In the genomic region with DNA sequence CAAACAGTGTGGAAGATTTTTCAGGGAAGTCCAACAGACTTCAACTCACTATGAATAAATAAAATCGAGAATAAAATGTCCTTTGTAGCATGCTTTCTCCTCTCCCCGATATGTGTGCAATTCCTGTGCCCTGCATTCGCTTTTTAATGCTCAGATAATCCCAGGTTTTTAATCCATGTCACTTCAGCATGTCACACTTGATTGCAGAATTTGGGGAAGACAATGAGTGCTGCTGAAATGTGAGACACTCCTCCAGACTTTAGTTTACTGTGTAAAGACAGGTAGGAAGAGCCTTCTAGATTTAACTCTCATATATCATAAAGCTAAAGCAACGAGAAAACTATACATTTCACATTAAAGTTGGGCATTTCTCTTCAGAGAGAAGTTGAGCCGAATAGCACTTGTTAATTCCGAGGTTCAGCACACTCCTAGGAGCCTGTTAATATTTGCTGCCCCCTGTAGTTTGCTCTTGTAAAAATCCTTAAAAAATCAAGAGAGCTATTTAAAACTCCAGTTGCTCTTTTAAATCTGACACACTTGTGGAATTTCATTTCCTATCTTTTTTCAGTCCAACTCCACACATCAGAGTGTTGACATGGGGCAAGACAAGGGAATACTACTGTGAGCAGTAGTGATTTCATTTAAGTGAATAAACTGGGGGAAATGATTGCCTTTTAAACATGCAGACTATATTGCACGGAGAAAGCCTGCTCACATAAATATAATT, we compare ENCODE assay signal across 8 cellular contexts.
DNase-seq lines count a peak whose midpoint lies in the region; ATAC-seq and TF ChIP-seq lines count a peak whose summit lies in the region.

No MANE protein-coding gene starts in this region.

- no peak overlapping the region for H3K27ac Mint-ChIP-seq in activated CD8-positive, alpha-beta T cell treated with anti-CD3 and anti-CD28 coated beads for 36 hours
- no peak overlapping the region for H3K27ac Mint-ChIP-seq in activated CD8-positive, alpha-beta T cell treated with anti-CD3 and anti-CD28 coated beads, Interleukin-2, amount 10 ng/mL, durations not matched to agents 7 days and 5 days
- no peak overlapping the region for H3K27ac Mint-ChIP-seq in stimulated activated memory B cell treated with anti-CD40 and anti-IgM and Interleukin-4, amounts not matched to agents 10 μg/mL and 1 μg/mL and 100 μg/mL, for 72 hours

- H3K9me3 Mint-ChIP-seq in activated CD8-positive, alpha-beta T cell treated with anti-CD3 and anti-CD28 coated beads for 36 hours, result no peaks in the 10 kb centered on the region
- no peaks in the 10 kb centered on the region for H3K9me3 Mint-ChIP-seq in activated CD8-positive, alpha-beta T cell treated with anti-CD3 and anti-CD28 coated beads, Interleukin-2, amount 10 ng/mL, durations not matched to agents 7 days and 5 days (ENCODE audit: insufficient read depth)
- H3K9me3 Mint-ChIP-seq in stimulated activated memory B cell treated with anti-CD40 and anti-IgM and Interleukin-4, amounts not matched to agents 10 μg/mL and 1 μg/mL and 100 μg/mL, for 72 hours, result no peaks in the 10 kb centered on the region

- peaks cover 2% of the 10 kb centered on the region for H3K27me3 Mint-ChIP-seq in activated CD8-positive, alpha-beta T cell treated with anti-CD3 and anti-CD28 coated beads for 36 hours
- H3K27me3 Mint-ChIP-seq in activated CD8-positive, alpha-beta T cell treated with anti-CD3 and anti-CD28 coated beads, Interleukin-2, amount 10 ng/mL, durations not matched to agents 7 days and 5 days (ENCODE audit: low read depth), result no peaks in the 10 kb centered on the region
- H3K27me3 Mint-ChIP-seq in stimulated activated memory B cell treated with anti-CD40 and anti-IgM and Interleukin-4, amounts not matched to agents 10 μg/mL and 1 μg/mL and 100 μg/mL, for 72 hours, result no peaks in the 10 kb centered on the region

- H3K27me3 ChIP-seq in colonic mucosa, result no peaks in the 10 kb centered on the region
- H3K27me3 ChIP-seq in lung (ENCODE audit: control insufficient read depth, insufficient read depth), result no peaks in the 10 kb centered on the region

- no peak overlapping the region for H3K4me3 Mint-ChIP-seq in activated CD8-positive, alpha-beta T cell treated with anti-CD3 and anti-CD28 coated beads for 36 hours
- no peak overlapping the region for H3K4me3 Mint-ChIP-seq in activated CD8-positive, alpha-beta T cell treated with anti-CD3 and anti-CD28 coated beads, Interleukin-2, amount 10 ng/mL, durations not matched to agents 7 days and 5 days
- no peak overlapping the region for H3K4me3 Mint-ChIP-seq in stimulated activated memory B cell treated with anti-CD40 and anti-IgM and Interleukin-4, amounts not matched to agents 10 μg/mL and 1 μg/mL and 100 μg/mL, for 72 hours

- 35 to 44% methylated on average over 7 of the region's 7 CpGs for WGBS in lung, 2 donors

- H3K27ac ChIP-seq in colonic mucosa (no peak overlapping the region), lung (ENCODE audit: low read depth in 1 of 2, low read length in 1 of 2) (no peak overlapping the region)

- TF ChIP-seq CTCF in activated CD8-positive, alpha-beta T cell treated with anti-CD3 and anti-CD28 coated beads for 36 hours (IDR thresholded peaks at IDR 0.05), result peak; percentile 49
- TF ChIP-seq CTCF in colonic mucosa (IDR thresholded peaks at IDR 0.05) (peak; percentile 35), lung (IDR thresholded peaks at IDR 0.05; ENCODE audit: control extremely low read depth, extremely low read depth) (peak; percentile 31)

- H3K36me3 ChIP-seq in colonic mucosa (no peaks in the 10 kb centered on the region), lung (ENCODE audit: control insufficient read depth in 2 of 2, insufficient read depth in 2 of 2, low read length in 2 of 2) (no peaks in the 10 kb centered on the region)

- H3K36me3 Mint-ChIP-seq in activated CD8-positive, alpha-beta T cell treated with anti-CD3 and anti-CD28 coated beads for 36 hours (ENCODE audit: low read depth), result no peaks in the 10 kb centered on the region
- no peaks in the 10 kb centered on the region for H3K36me3 Mint-ChIP-seq in activated CD8-positive, alpha-beta T cell treated with anti-CD3 and anti-CD28 coated beads, Interleukin-2, amount 10 ng/mL, durations not matched to agents 7 days and 5 days (ENCODE audit: low read depth)
- no peaks in the 10 kb centered on the region for H3K36me3 Mint-ChIP-seq in stimulated activated memory B cell treated with anti-CD40 and anti-IgM and Interleukin-4, amounts not matched to agents 10 μg/mL and 1 μg/mL and 100 μg/mL, for 72 hours

- POLR2A ChIA-PET in activated CD8-positive, alpha-beta T cell treated with anti-CD3 and anti-CD28 coated beads for 36 hours (lab: Charles Lee), result no interaction called here
- POLR2A ChIA-PET in activated CD8-positive, alpha-beta T cell treated with anti-CD3 and anti-CD28 coated beads, Interleukin-2, amount 10 ng/mL, durations not matched to agents 7 days and 5 days (lab: Charles Lee), result no interaction called here

- CTCF ChIA-PET in activated CD8-positive, alpha-beta T cell treated with anti-CD3 and anti-CD28 coated beads for 36 hours (lab: Charles Lee), result interaction anchor here (0.8 to 1.2 kb wide), 6 partner anchors 9 to 1047 kb away, joined by 3 to 4 read pairs (median 3); no protein-coding TSS in a partner anchor
- CTCF ChIA-PET in activated CD8-positive, alpha-beta T cell treated with anti-CD3 and anti-CD28 coated beads, Interleukin-2, amount 10 ng/mL, durations not matched to agents 7 days and 5 days (lab: Charles Lee), result interaction anchor here (0.8 to 1.1 kb wide), 2 partner anchors 20 to 67 kb away, joined by 3 read pairs; no protein-coding TSS in a partner anchor

- H3K4me1 Mint-ChIP-seq in activated CD8-positive, alpha-beta T cell treated with anti-CD3 and anti-CD28 coated beads for 36 hours (ENCODE audit: low read depth), result no peaks in the 10 kb centered on the region
- no peaks in the 10 kb centered on the region for H3K4me1 Mint-ChIP-seq in activated CD8-positive, alpha-beta T cell treated with anti-CD3 and anti-CD28 coated beads, Interleukin-2, amount 10 ng/mL, durations not matched to agents 7 days and 5 days (ENCODE audit: low read depth)
- no peaks in the 10 kb centered on the region for H3K4me1 Mint-ChIP-seq in stimulated activated memory B cell treated with anti-CD40 and anti-IgM and Interleukin-4, amounts not matched to agents 10 μg/mL and 1 μg/mL and 100 μg/mL, for 72 hours

- H3K9me3 ChIP-seq in colonic mucosa (no peaks in the 10 kb centered on the region), lung (ENCODE audit: control insufficient read depth in 2 of 2, insufficient read depth in 1 of 2, low read length in 1 of 2) (no peaks in the 10 kb centered on the region)

- intact Hi-C loops in activated CD8-positive, alpha-beta T cell treated with anti-CD3 and anti-CD28 coated beads for 36 hours (cut with micrococcal nuclease), result no loop called here
- intact Hi-C loops in colonic mucosa (cut with DNase I), result loop anchor here (5.0 kb wide), 1 partner anchor 408 kb away; no protein-coding TSS in a partner anchor

- H3K4me3 ChIP-seq in colonic mucosa (no peak overlapping the region), lung (no peak overlapping the region)

- no peak for ATAC-seq in activated CD8-positive, alpha-beta T cell treated with anti-CD3 and anti-CD28 coated beads for 36 hours
- no peak for ATAC-seq in activated CD8-positive, alpha-beta T cell treated with anti-CD3 and anti-CD28 coated beads, Interleukin-2, amount 10 ng/mL, durations not matched to agents 7 days and 5 days
- peak; percentile 75 for ATAC-seq in lung (ENCODE audit: insufficient read depth, low FRiP score)
- ATAC-seq in stimulated activated memory B cell treated with anti-CD40 and anti-IgM and Interleukin-4, amounts not matched to agents 10 μg/mL and 1 μg/mL and 100 μg/mL, for 72 hours, result no peak
- no peak for ATAC-seq in GM21423 (IDR thresholded peaks at IDR 0.05; ENCODE audit: unreplicated experiment)

- H3K4me1 ChIP-seq in colonic mucosa (no peaks in the 10 kb centered on the region), lung (ENCODE audit: control insufficient read depth in 2 of 2, insufficient read depth in 2 of 2, low read length in 2 of 2) (peaks cover 0 to 3% of the 10 kb centered on the region in 2 donors)

- H3K9ac ChIP-seq in colonic mucosa (ENCODE audit: low read depth in 2 of 2, low read length in 2 of 2), result no peak overlapping the region

- peak; percentile 2 for DNase-seq in activated CD8-positive, alpha-beta T cell treated with anti-CD3 and anti-CD28 coated beads for 36 hours
- DNase-seq in activated CD8-positive, alpha-beta T cell treated with anti-CD3 and anti-CD28 coated beads, Interleukin-2, amount 10 ng/mL, durations not matched to agents 7 days and 5 days, result no peak
- DNase-seq in NCI-H524 (lab: John Stamatoyannopoulos, UW), result peak; percentile 66 to 77
- DNase-seq in colonic mucosa, result no peak
- DNase-seq in lung (ENCODE audit: low spot score), result no peak
- DNase-seq in stimulated activated CD4-positive, alpha-beta T cell treated with anti-CD3 and anti-CD28 coated beads, Interleukin-4, amount 100 ng/mL, for 1 hour, result no peak

Comparison
In these comparisons a context has a peak if more than half of its experiments do, and no peak if none do; other contexts are left out.
1. DNase-seq: peak in activated CD8-positive, alpha-beta T cell treated with anti-CD3 and anti-CD28 coated beads for 36 hours (single experiment) and NCI-H524 (2 of 2); none in activated CD8-positive, alpha-beta T cell treated with anti-CD3 and anti-CD28 coated beads, Interleukin-2, amount 10 ng/mL, durations not matched to agents 7 days and 5 days (single experiment), colonic mucosa (single experiment), lung (single experiment) and stimulated activated CD4-positive, alpha-beta T cell treated with anti-CD3 and anti-CD28 coated beads, Interleukin-4, amount 100 ng/mL, for 1 hour (single experiment).
2. Peak in every context shown above with its lines, with median percentiles within 50 percentile points of each other: CTCF ChIP-seq.